18 cellular contexts compared by ENCODE assay signal in the genomic region with DNA sequence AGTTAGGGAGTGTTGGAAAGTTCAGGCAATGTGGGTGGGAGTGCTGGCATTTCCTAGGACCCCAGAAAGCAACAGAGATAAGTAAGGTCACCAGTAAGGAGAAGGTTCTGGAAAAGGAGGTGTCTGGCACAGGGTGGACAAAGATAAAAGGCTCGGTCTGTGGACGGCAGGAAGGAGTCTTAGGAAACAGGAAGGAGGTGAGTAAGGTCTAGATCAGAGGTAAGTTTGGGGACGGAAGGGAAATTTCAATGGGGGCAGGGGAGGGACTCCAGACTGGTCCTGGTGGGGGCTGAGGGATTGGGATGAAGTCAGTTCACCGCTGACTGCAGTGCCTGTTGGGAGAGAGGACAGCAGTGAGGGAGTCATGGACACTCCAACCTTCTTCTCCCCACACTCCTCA. TPM values are rescaled to one million over a fixed set of nuclear protein-coding genes. Genes with fewer than 3 reads are reported as not detected.
"Had no signal": no experiment of that assay in that cellular context is flagged by ENCODE, and none has a peak within 500 bp of the region (broad histone marks: within the 10 kb centered on the region; RNA-seq: fewer than 3 reads in every experiment).

No MANE protein-coding gene starts in this region.

- H3K4me2 ChIP-seq: hepatocyte, neural progenitor cell had no signal

- H3K4me3 Mint-ChIP-seq: activated naive CD8-positive, alpha-beta T cell; mesothelial cell of epicardium; neural progenitor cell had no signal

- H3K4me3 ChIP-seq: breast epithelium, hepatocyte, neural progenitor cell, thyroid gland had no signal

- H3K4me1 ChIP-seq: breast epithelium, neural progenitor cell, parathyroid adenoma had no signal

- H3K79me2 ChIP-seq: hepatocyte, parathyroid adenoma had no signal

- H3K27me3 ChIP-seq: thyroid gland had no signal

- H3K27ac Mint-ChIP-seq: activated naive CD8-positive, alpha-beta T cell; mesothelial cell of epicardium; neural progenitor cell had no signal

- DNase-seq: activated CD4-positive, alpha-beta T cell treated with anti-CD3 and anti-CD28 coated beads, Interleukin-2, amount 50 U/mL, for 1 hour; activated CD4-positive, CD25-positive, alpha-beta regulatory T cell; activated effector memory CD4-positive, alpha-beta T cell treated with anti-CD3 and anti-CD28 coated beads, Interleukin-2, amount 50 U/mL, for 16 hours; anterior cingulate cortex; kidney; stimulated activated CD4-positive, alpha-beta T cell treated with anti-CD3 and anti-CD28 coated beads, Interleukin-15, amount 100 ng/mL, for 24 hours; thyroid gland had no signal

- H3K4me1 Mint-ChIP-seq: mesothelial cell of epicardium had no signal

- H2AFZ ChIP-seq: hepatocyte, neural progenitor cell, parathyroid adenoma had no signal

- H3K36me3 Mint-ChIP-seq: activated naive CD8-positive, alpha-beta T cell; mesothelial cell of epicardium; neural progenitor cell had no signal

- H3K9me3 ChIP-seq: breast epithelium, thyroid gland had no signal

- H3K27ac ChIP-seq: breast epithelium, hepatocyte, neural progenitor cell, parathyroid adenoma, thyroid gland had no signal

- H3K9ac ChIP-seq: neural progenitor cell, parathyroid adenoma had no signal

- H3K9me3 Mint-ChIP-seq: mesothelial cell of epicardium, neural progenitor cell had no signal

- H3K36me3 ChIP-seq: breast epithelium, neural progenitor cell, thyroid gland had no signal

RNA-seq across cellular contexts. Expression of a gene that starts 9.6 kb away (rescaled TPM):
- total RNA-seq: activated CD8-positive, alpha-beta memory T cell treated with anti-CD3 and anti-CD28 coated beads for 36 hours; epithelial cell of proximal tubule; hepatocyte; mesothelial cell of epicardium; myocyte; renal cortical epithelial cell; T-helper 2 cell treated with Interferon-gamma antibody and Interleukin-4, amounts not matched to agents 100 ng/mL and 5 ng/mL, for 36 hours had no signal
